ENCODE assay signal across 16 cellular contexts in the genomic region with DNA sequence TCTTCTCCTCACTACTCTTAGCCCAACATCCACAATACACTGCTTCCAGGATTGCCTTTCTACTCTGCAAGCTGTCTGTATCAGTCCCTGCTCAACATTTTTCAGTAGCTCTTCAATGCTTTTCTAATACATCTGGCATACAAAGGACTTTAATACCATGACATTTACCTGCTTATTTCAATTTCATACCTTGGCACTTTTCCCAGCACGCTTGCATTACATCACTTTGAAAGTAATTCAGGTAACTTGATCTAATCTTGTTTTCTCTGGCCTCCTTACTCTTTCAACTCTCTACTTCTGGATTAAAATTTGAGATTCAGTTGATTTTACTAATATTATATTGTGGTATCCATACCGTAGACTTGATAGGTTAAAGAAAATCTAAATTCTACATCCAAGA.
DNase-seq lines count a peak whose midpoint lies in the region; ATAC-seq and TF ChIP-seq lines count a peak whose summit lies in the region.
"Had no signal": no experiment of that assay in that cellular context is flagged by ENCODE, and none has a peak within 500 bp of the region (broad histone marks: within the 10 kb centered on the region; RNA-seq: fewer than 3 reads in every experiment).

No MANE protein-coding gene starts in this region.

- H3K4me1 Mint-ChIP-seq in MCF 10A (ENCODE audit: insufficient read depth, unreplicated experiment): peaks cover 21% of the 10 kb centered on the region
- H3K4me1 Mint-ChIP-seq: H9 had no signal

- no peaks in the 10 kb centered on the region for H3K27me3 Mint-ChIP-seq in MCF 10A (ENCODE audit: insufficient read depth, unreplicated experiment)

- TF ChIP-seq POLR2A in breast epithelium (IDR thresholded peaks at IDR 0.05) (no peak), lower leg skin (IDR thresholded peaks at IDR 0.05) (no peak), heart left ventricle (IDR thresholded peaks at IDR 0.05) (no peak)

- H3K27ac Mint-ChIP-seq in MCF 10A (ENCODE audit: low read depth, unreplicated experiment): no peak overlapping the region

- no peaks in the 10 kb centered on the region for H3K9me3 Mint-ChIP-seq in MCF 10A (ENCODE audit: unreplicated experiment)
- H3K9me3 Mint-ChIP-seq: H9 had no signal

- ATAC-seq in esophagus mucosa (peak; percentile 22), HG03342 (IDR thresholded peaks at IDR 0.05; ENCODE audit: unreplicated experiment) (no peak), heart left ventricle (no peak)

- no peaks in the 10 kb centered on the region for H3K36me3 ChIP-seq in breast epithelium
- no peaks in the 10 kb centered on the region for H3K36me3 ChIP-seq in heart left ventricle

- WGBS in lower leg skin, 2 donors: 48 to 63% methylated on average over 2 of the region's 2 CpGs
- WGBS in heart left ventricle, 4 donors: 87 to 95% (median 91%) methylated on average over 2 of the region's 2 CpGs

- H3K4me3 ChIP-seq in breast epithelium (no peak overlapping the region), lower leg skin (ENCODE audit: low read depth, poor library complexity, severe bottlenecking) (no peak overlapping the region), heart left ventricle (no peak overlapping the region)
- H3K4me3 ChIP-seq: A549; BLaER1 treated with 17β-estradiol and CSF1 and Interleukin-3, amounts not matched to agents 10 nM and 100 nM had no signal

- DNase-seq in MCF 10A (ENCODE audit: unreplicated experiment) (peak; percentile 81), breast epithelium (ENCODE audit: low spot score in 2 of 2) (no peak), NCI-H2171 treated with DMSO at 0.1 percent for 48 hours (lab: John Stamatoyannopoulos, UW) (peak; percentile 64), lower leg skin (ENCODE audit: low spot score in 2 of 2) (no peak), heart left ventricle (no peak)
- DNase-seq: DMS 273 treated with DMSO at 0.1 percent for 48 hours, H9, MV-4-11, NCI-H1436, NCI-H2029, NCI-H446, NCI-H748 treated with DMSO at 0.1 percent for 48 hours had no signal

- H3K9me3 ChIP-seq in breast epithelium (no peaks in the 10 kb centered on the region), heart left ventricle (no peaks in the 10 kb centered on the region)
- H3K9me3 ChIP-seq: A549 had no signal

- TF ChIP-seq CTCF in MCF 10A (IDR thresholded peaks at IDR 0.05; ENCODE audit: unreplicated experiment) (no peak), breast epithelium (IDR thresholded peaks at IDR 0.05) (no peak), lower leg skin (IDR thresholded peaks at IDR 0.05) (no peak), heart left ventricle (IDR thresholded peaks at IDR 0.05) (no peak)

- H3K4me3 Mint-ChIP-seq in MCF 10A (ENCODE audit: unreplicated experiment): no peak overlapping the region
- H3K4me3 Mint-ChIP-seq: H9 had no signal

- POLR2A ChIA-PET in MCF 10A (lab: Yijun Ruan, JAX): interaction anchor here (0.8 to 2.0 kb wide), 3 partner anchors 19 to 92 kb away, joined by 3 to 5 read pairs (median 4); no protein-coding TSS in a partner anchor

- H3K36me3 Mint-ChIP-seq in MCF 10A (ENCODE audit: insufficient read depth, unreplicated experiment): no peaks in the 10 kb centered on the region

- no peaks in the 10 kb centered on the region for H3K4me1 ChIP-seq in breast epithelium
- H3K4me1 ChIP-seq in heart left ventricle: peaks cover 0 to 18% (median 0%) of the 10 kb centered on the region in 12 donors

- CTCF ChIA-PET in MCF 10A (lab: Yijun Ruan, JAX): interaction anchor here (0.6 to 2.5 kb wide), 5 partner anchors 11 to 429 kb away, joined by 3 to 14 read pairs (median 3); no protein-coding TSS in a partner anchor

- H3K27ac ChIP-seq in breast epithelium (no peak overlapping the region), heart left ventricle (no peak overlapping the region)
- H3K27ac ChIP-seq: A549 had no signal

- intact Hi-C loops in MCF 10A (cut with micrococcal nuclease) (no loop called here), breast epithelium (cut with DNase I; ENCODE audit: low total_unique reads) (no loop called here), lower leg skin (cut with DNase I; ENCODE audit: low total_unique reads) (no loop called here), heart left ventricle (cut with DNase I) (no loop called here)

- H3K27me3 ChIP-seq in breast epithelium (no peaks in the 10 kb centered on the region), heart left ventricle (no peaks in the 10 kb centered on the region)

- no TSS peak for BruUV-seq in MCF 10A (replicated peaks; lab: Mats Ljungman, UMichigan)

Comparison
In these comparisons a context has a peak if more than half of its experiments do, and no peak if none do; other contexts are left out.
1. DNase-seq: peak in MCF 10A (single experiment) and NCI-H2171 treated with DMSO at 0.1 percent for 48 hours (single experiment); none in breast epithelium (0 of 2), lower leg skin (0 of 2) and heart left ventricle (0 of 5).